Comparison of ENCODE assay signal across 8 cellular contexts in genomic region chr20:37693629-37694626, GRCh38. TPM values are rescaled to one million over a fixed set of nuclear protein-coding genes. Genes with fewer than 3 reads are reported as not detected.
DNase-seq lines count a peak whose midpoint lies in the region; ATAC-seq, FAIRE-seq and TF ChIP-seq lines count a peak whose summit lies in the region.

Gene CTNNBL1, plus strand, starts transcription at chr20:37694030. Its CDS starts 93 bp downstream, at chr20:37694123.

- H3K9me3 ChIP-seq in OCI-LY3 (ENCODE audit: insufficient read depth, low read length), result no peaks in the 10 kb centered on the region
- H3K9me3 ChIP-seq in endothelial cell of umbilical vein (replicated peaks; ENCODE audit: control insufficient read depth, insufficient read depth, low read length), result no peaks in the 10 kb centered on the region

- H3K9ac ChIP-seq in OCI-LY3 (ENCODE audit: low read length) (peak within 1 kb of the TSS; percentile 82), endothelial cell of umbilical vein (replicated peaks; ENCODE audit: extremely low read depth, insufficient read depth, low read length) (peak within 1 kb of the TSS; percentile 82)

- intact Hi-C loops in endothelial cell of umbilical vein (cut with micrococcal nuclease), result no loop called here

- DNase-seq in DMS 273 (lab: John Stamatoyannopoulos, UW; ENCODE audit: unreplicated experiment), result peak; percentile 99
- peak; percentile 79 for DNase-seq in HuH-7.5 (ENCODE audit: low spot score)
- peak; percentile 97 for DNase-seq in activated CD8-positive, alpha-beta memory T cell treated with anti-CD3 and anti-CD28 coated beads, Interleukin-2, amount 50 U/mL, for 4 hours
- peak; percentile 98 for DNase-seq in endothelial cell of umbilical vein (ENCODE audit: low read depth, low spot score)
- peak; percentile 95 for DNase-seq in middle frontal gyrus (ENCODE audit: extremely low spot score, low spot score)
- DNase-seq in stimulated activated CD8-positive, alpha-beta memory T cell treated with anti-CD3 and anti-CD28 coated beads, Interleukin-2, amount 100 ng/mL, for 1 hour (ENCODE audit: low read depth in 2 of 2), result peak; percentile 90 to 93

- H4K20me1 ChIP-seq in OCI-LY3 (ENCODE audit: insufficient read depth, low read length), result no peaks in the 10 kb centered on the region
- no peaks in the 10 kb centered on the region for H4K20me1 ChIP-seq in endothelial cell of umbilical vein (replicated peaks; ENCODE audit: control insufficient read depth, extremely low read depth, insufficient read depth, low read length)

- H3K4me2 ChIP-seq in OCI-LY3 (ENCODE audit: low read length) (peak within 1 kb of the TSS; percentile 88), endothelial cell of umbilical vein (ENCODE audit: insufficient read depth, low read length) (peak within 1 kb of the TSS; percentile 91)

- dilution Hi-C loops in endothelial cell of umbilical vein (cut with MboI; ENCODE audit: extremely low pct_ligation_motif_present, low sequenced_read_pairs), result no loop called here

- H3K36me3 ChIP-seq in OCI-LY3 (replicated peaks; ENCODE audit: low read depth, low read length) (peaks cover 19% of the 10 kb centered on the region), endothelial cell of umbilical vein (ENCODE audit: control insufficient read depth in 2 of 2, extremely low read depth in 1 of 2, insufficient read depth in 2 of 2, low read length in 2 of 2) (peaks cover 0 to 3% of the 10 kb centered on the region in 2 experiments)

- H2AFZ ChIP-seq in OCI-LY3 (ENCODE audit: low read depth, low read length), result peak within 1 kb of the TSS; percentile 97
- H2AFZ ChIP-seq in endothelial cell of umbilical vein (ENCODE audit: low read depth, low read length), result peak within 1 kb of the TSS; percentile 93

- peaks cover 26% of the 10 kb centered on the region for H3K27me3 ChIP-seq in OCI-LY3 (ENCODE audit: low read depth, low read length)
- peaks cover 3 to 14% of the 10 kb centered on the region in 2 experiments for H3K27me3 ChIP-seq in endothelial cell of umbilical vein (ENCODE audit: control insufficient read depth in 2 of 2, insufficient read depth in 2 of 2, low read length in 2 of 2)

- ATAC-seq in GM21526 (IDR thresholded peaks at IDR 0.05; ENCODE audit: low FRiP score, unreplicated experiment), result peak; percentile 61

- POLR2A ChIA-PET in endothelial cell of umbilical vein (lab: Charles Lee), result no interaction called here

- H3K9me1 ChIP-seq in endothelial cell of umbilical vein (replicated peaks; ENCODE audit: control insufficient read depth, extremely low read depth, insufficient read depth, low read length), result no peaks in the 10 kb centered on the region

- H3K79me2 ChIP-seq in OCI-LY3 (ENCODE audit: low read length) (peaks cover 39% of the 10 kb centered on the region), endothelial cell of umbilical vein (ENCODE audit: control insufficient read depth, insufficient read depth, low read length) (peaks cover 28% of the 10 kb centered on the region)

- TF ChIP-seq CTCF in OCI-LY3 (IDR thresholded peaks at IDR 0.05; ENCODE audit: low read depth, low read length), result no peak; the same call in 1 of the 2 replicates
- TF ChIP-seq CTCF in endothelial cell of umbilical vein (IDR thresholded peaks at IDR 0.05; ENCODE audit: extremely low read depth in 1 of 2, insufficient read depth in 1 of 2, low read depth in 1 of 2, low read length in 2 of 2), result no peak

- no TSS peak for BruUV-seq in endothelial cell of umbilical vein (replicated peaks; lab: Mats Ljungman, UMichigan)

- H3K27ac ChIP-seq in OCI-LY3 (ENCODE audit: low read length) (peak within 1 kb of the TSS; percentile 28), endothelial cell of umbilical vein (ENCODE audit: insufficient read depth, low read depth, low read length) (no peak within 1 kb of the TSS)

- peaks cover 33% of the 10 kb centered on the region for H3K4me1 ChIP-seq in OCI-LY3 (ENCODE audit: low read length)
- H3K4me1 ChIP-seq in endothelial cell of umbilical vein (ENCODE audit: control insufficient read depth, extremely low read depth, insufficient read depth, low read length), result peaks cover 2% of the 10 kb centered on the region

- TF ChIP-seq POLR2A in endothelial cell of umbilical vein (IDR thresholded peaks at IDR 0.05; ENCODE audit: low read depth, low read length), result peak; percentile 88

- FAIRE-seq in endothelial cell of umbilical vein (lab: Jason Lieb, UNC), result peak; percentile 93

- CTCF ChIA-PET in endothelial cell of umbilical vein (lab: Charles Lee), result interaction anchor here (1.0 kb wide), 1 partner anchor 78 kb away, joined by 3 read pairs; no protein-coding TSS in a partner anchor

- H3K4me3 ChIP-seq in OCI-LY3 (ENCODE audit: low read length) (peak within 1 kb of the TSS; percentile 82), endothelial cell of umbilical vein (replicated peaks in 1 of 3; ENCODE audit: insufficient read depth in 1 of 3, low read depth in 1 of 3, low read length in 3 of 3) (peak within 1 kb of the TSS; percentile 74 to 87 (median 82))

TF ChIP-seq in endothelial cell of umbilical vein, 7 proteins besides CTCF, POLR2A, EP300 and RAD21:
- no peak for TF ChIP-seq EZH2 (IDR thresholded peaks at IDR 0.05; ENCODE audit: borderline replicate concordance, low read depth, low read length, severe bottlenecking)
- TF ChIP-seq POLR2AphosphoS5 (IDR thresholded peaks at IDR 0.05; ENCODE audit: insufficient read depth, low read depth, low read length), result peak; percentile 93
- no peak for TF ChIP-seq JUN (IDR thresholded peaks at IDR 0.05; ENCODE audit: borderline replicate concordance, insufficient read depth, insufficient read length, low read depth)
- TF ChIP-seq GATA2 (IDR thresholded peaks at IDR 0.05; ENCODE audit: insufficient read depth, insufficient read length, low read depth, low read length), result no peak
- no peak for TF ChIP-seq MYC (IDR thresholded peaks at IDR 0.05; ENCODE audit: low read depth, low read length)

RNA-seq across cellular contexts. Expression of gene CTNNBL1, which starts in this region (rescaled TPM):
- 54.8 and 60.2 TPM in 2 replicates for total RNA-seq in endothelial cell of umbilical vein
- polyA plus RNA-seq in endothelial cell of umbilical vein, result 16.5 and 20.8 TPM in 2 replicates
- 29.8 and 37.7 TPM in 2 replicates for polyA plus RNA-seq in endothelial cell of umbilical vein (2011; cell fraction: cytosol; rRNA removed)
- polyA plus RNA-seq in endothelial cell of umbilical vein (2011; cell fraction: nucleus; rRNA removed), result 21.5 and 22.5 TPM in 2 replicates
- polyA plus RNA-seq in endothelial cell of umbilical vein (2012), result 71.1 and 82.9 TPM in 2 replicates
- 23.9 and 28.1 TPM in 2 replicates for polyA minus RNA-seq in endothelial cell of umbilical vein
- polyA minus RNA-seq in endothelial cell of umbilical vein (2011; cell fraction: cytosol; rRNA and poly(A)+ RNA removed), result 29.2 TPM
- polyA minus RNA-seq in endothelial cell of umbilical vein (2011; cell fraction: nucleus; rRNA and poly(A)+ RNA removed), result 15.4 and 16.2 TPM in 2 replicates
